ENCODE assay signal across 16 cellular contexts in the genomic region with DNA sequence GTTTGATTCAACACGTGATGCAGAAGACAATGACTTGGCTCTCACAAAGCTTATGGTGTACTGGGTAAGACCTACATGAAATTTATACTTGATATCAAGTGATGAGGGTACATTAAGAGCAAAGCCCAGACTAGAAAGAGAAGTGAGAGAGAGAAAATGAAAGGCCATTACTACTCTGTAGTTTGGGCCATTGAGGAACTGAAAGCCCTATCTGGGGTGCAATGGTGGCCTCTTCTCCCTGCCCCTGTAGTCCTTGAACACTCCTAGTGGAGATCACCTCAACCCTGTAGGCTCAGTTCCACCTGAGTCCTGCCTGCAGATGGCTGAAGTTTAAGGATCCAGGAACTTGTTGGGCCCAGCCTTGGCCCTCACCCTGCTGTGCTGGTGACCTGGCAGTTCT.
DNase-seq lines count a peak whose midpoint lies in the region; ATAC-seq lines count a peak whose summit lies in the region.
"Had no signal": no experiment of that assay in that cellular context is flagged by ENCODE, and none has a peak within 500 bp of the region (broad histone marks: within the 10 kb centered on the region; RNA-seq: fewer than 3 reads in every experiment).

No MANE protein-coding gene starts in this region.

- peak; percentile 80 for DNase-seq in RPMI8226
- no peak for DNase-seq in cerebellar cortex (ENCODE audit: low spot score)
- no peak for DNase-seq in activated CD4-positive, alpha-beta T cell treated with anti-CD3 and anti-CD28 coated beads, Interleukin-2, amount 50 U/mL, for 1 hour
- DNase-seq in AML-193 (lab: John Stamatoyannopoulos, UW), result no peak
- DNase-seq in kidney glomerular epithelial cell (lab: John Stamatoyannopoulos, UW), result no peak
- DNase-seq: activated CD4-positive, alpha-beta T cell treated with anti-CD3 and anti-CD28 coated beads for 36 hours; activated T-cell treated with anti-CD3 and anti-CD28 coated beads for 4 hours; effector CD4-positive, alpha-beta T cell; naive B cell; NCI-H2029; T-helper 17 cell; testis had no signal

- peak; percentile 73 for ATAC-seq in GM18517 (IDR thresholded peaks at IDR 0.05; ENCODE audit: unreplicated experiment)
- ATAC-seq in GM21390 (IDR thresholded peaks at IDR 0.05; ENCODE audit: unreplicated experiment), result peak; percentile 89
- peak; percentile 72 for ATAC-seq in HG02943 (IDR thresholded peaks at IDR 0.05; ENCODE audit: low read depth, unreplicated experiment)
- ATAC-seq: activated CD4-positive, alpha-beta T cell treated with anti-CD3 and anti-CD28 coated beads for 36 hours; Right ventricle myocardium inferior; T-helper 17 cell had no signal
